ENCODE assay signal across 19 cellular contexts in the genomic region with DNA sequence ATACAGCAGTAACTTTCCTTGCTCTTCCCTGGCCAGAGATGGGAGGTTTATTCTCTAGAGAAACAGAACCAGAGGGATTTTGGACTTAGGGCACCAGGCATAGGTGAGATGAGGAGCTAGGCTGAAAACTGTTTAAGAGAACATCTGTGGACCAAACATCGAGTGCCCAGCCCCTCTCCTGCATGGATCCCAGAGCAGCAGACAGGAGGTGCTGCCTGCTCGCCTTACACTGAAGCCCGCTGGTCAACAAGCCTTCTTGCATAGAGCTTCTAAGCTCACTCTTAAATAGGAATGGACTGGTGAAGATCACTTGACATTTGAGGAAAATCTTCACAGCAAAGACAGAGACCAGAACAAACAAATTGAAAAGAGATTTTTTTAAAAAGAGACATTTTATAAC. TPM values are rescaled to one million over a fixed set of nuclear protein-coding genes. Genes with fewer than 3 reads are reported as not detected.
DNase-seq lines count a peak whose midpoint lies in the region; ATAC-seq, FAIRE-seq and TF ChIP-seq lines count a peak whose summit lies in the region.
"Had no signal": no experiment of that assay in that cellular context is flagged by ENCODE, and none has a peak within 500 bp of the region (broad histone marks: within the 10 kb centered on the region; RNA-seq: fewer than 3 reads in every experiment).

No MANE protein-coding gene starts in this region.

- peaks cover 44% of the 10 kb centered on the region for H3K36me3 Mint-ChIP-seq in natural killer cell
- H3K36me3 Mint-ChIP-seq in natural killer cell treated with Interleukin-12 subunit alpha and Interleukin-12 subunit beta and Interleukin-15 and Interleukin-18, amount 100 ng/mL, for 72 hours = peaks cover 31% of the 10 kb centered on the region

- H3K27ac ChIP-seq in PC-3 (ENCODE audit: low read length) = no peak overlapping the region
- H3K27ac ChIP-seq in H1 (ENCODE audit: low read depth, low read length) = no peak overlapping the region
- H3K27ac ChIP-seq: C4-2B had no signal

- no peak overlapping the region for H3K14ac ChIP-seq in H1 (ENCODE audit: insufficient read length)

- no peak for FAIRE-seq in H1 (lab: Jason Lieb, UNC)
- FAIRE-seq: RCC 7860 had no signal

- no peaks in the 10 kb centered on the region; the same call in 1 of the 2 replicates for H3K9me2 ChIP-seq in PC-3 (replicated peaks; ENCODE audit: low read length)

- no peak overlapping the region for H3K4ac ChIP-seq in H1 (replicated peaks; ENCODE audit: insufficient read length, low read depth, low read length)

- no peak overlapping the region for H3K4me3 Mint-ChIP-seq in natural killer cell
- H3K4me3 Mint-ChIP-seq in natural killer cell treated with Interleukin-12 subunit alpha and Interleukin-12 subunit beta and Interleukin-15 and Interleukin-18, amount 100 ng/mL, for 72 hours = no peak overlapping the region

- no peak overlapping the region for H2AK5ac ChIP-seq in H1 (ENCODE audit: low read depth, low read length)

- H4K8ac ChIP-seq in H1 (ENCODE audit: extremely low read depth, insufficient read depth, low read length) = no peak overlapping the region

- H3K18ac ChIP-seq in H1 (ENCODE audit: extremely low read depth, low read length) = no peak overlapping the region

- no peak overlapping the region; the same call in 1 of the 2 replicates for H2AFZ ChIP-seq in PC-3 (ENCODE audit: low read length)
- 0 out of 2 replicates have a peak overlapping the region, but pooled peaks have one; percentile 22 for H2AFZ ChIP-seq in H1 (ENCODE audit: low read length)

- no peak overlapping the region for H3K56ac ChIP-seq in H1 (replicated peaks; ENCODE audit: insufficient read length, low read depth, low read length)

- H4K20me1 ChIP-seq in PC-3 (ENCODE audit: low read length) (no peaks in the 10 kb centered on the region), H1 (replicated peaks in 1 of 2; ENCODE audit: control insufficient read depth in 1 of 2, insufficient read depth in 2 of 2, low read length in 2 of 2) (no peaks in the 10 kb centered on the region)

- H2BK5ac ChIP-seq in H1 (ENCODE audit: low read depth, low read length) = no peak overlapping the region

- no peaks in the 10 kb centered on the region for H3K9me3 Mint-ChIP-seq in natural killer cell
- H3K9me3 Mint-ChIP-seq in natural killer cell treated with Interleukin-12 subunit alpha and Interleukin-12 subunit beta and Interleukin-15 and Interleukin-18, amount 100 ng/mL, for 72 hours = no peaks in the 10 kb centered on the region

- no peak overlapping the region for H4K91ac ChIP-seq in H1 (replicated peaks; ENCODE audit: insufficient read length, low read length)

- no peaks in the 10 kb centered on the region for H3K27me3 ChIP-seq in PC-3 (ENCODE audit: low read length)
- H3K27me3 ChIP-seq in H1 (replicated peaks in 1 of 4; ENCODE audit: control insufficient read depth in 3 of 4, extremely low read depth in 1 of 4, insufficient read depth in 3 of 4, low read length in 3 of 4) = no peaks in the 10 kb centered on the region

- no peaks in the 10 kb centered on the region for H3K36me3 ChIP-seq in PC-3 (ENCODE audit: low read depth, low read length)
- H3K36me3 ChIP-seq in H1 (ENCODE audit: control insufficient read depth in 2 of 4, insufficient read depth in 4 of 4, low read length in 3 of 4) = no peaks in the 10 kb centered on the region

- peak; percentile 20 to 42; a peak in 2 of 4 replicates for TF ChIP-seq RAD21 in H1 (IDR thresholded peaks at IDR 0.05 in 1 of 2, conservative IDR thresholded peaks at IDR 0.05 in 1 of 2; ENCODE audit: low read depth in 2 of 2, low read length in 2 of 2)

- H3K9me3 ChIP-seq in PC-3 (ENCODE audit: low read length) (no peaks in the 10 kb centered on the region), H1 (ENCODE audit: insufficient read depth in 2 of 2, low read depth in 1 of 2, low read length in 1 of 2) (no peaks in the 10 kb centered on the region)

- H3F3A ChIP-seq in PC-3 (ENCODE audit: low read length, unreplicated experiment) = no peaks in the 10 kb centered on the region

- TF ChIP-seq CTCF in natural killer cell (IDR thresholded peaks at IDR 0.05) (no peak), PC-3 (conservative IDR thresholded peaks at IDR 0.05; ENCODE audit: low read depth, low read length) (no peak), H1 (IDR thresholded peaks at IDR 0.05; ENCODE audit: control extremely low read depth in 1 of 3, insufficient read depth in 1 of 3, low read depth in 1 of 3, low read length in 3 of 3) (peak; percentile 20 to 34 (median 21); a peak in 3 of 4 replicates)

- H3K79me2 ChIP-seq in PC-3 (ENCODE audit: low read length) (no peaks in the 10 kb centered on the region), H1 (ENCODE audit: control insufficient read depth in 1 of 2, insufficient read depth in 2 of 2, low read length in 2 of 2) (no peaks in the 10 kb centered on the region)

- ATAC-seq in natural killer cell (no peak), PC-3 (peak; percentile 26), GM18520 (IDR thresholded peaks at IDR 0.05; ENCODE audit: unreplicated experiment) (no peak), Right ventricle myocardium superior (ENCODE audit: poor library complexity) (no peak), GM21825 (IDR thresholded peaks at IDR 0.05; ENCODE audit: unreplicated experiment) (no peak)
- no peak for ATAC-seq in natural killer cell treated with Interleukin-12 subunit alpha and Interleukin-12 subunit beta and Interleukin-15 and Interleukin-18, amount 100 ng/mL, for 72 hours

- no peaks in the 10 kb centered on the region for H3K23me2 ChIP-seq in H1 (ENCODE audit: low read depth, low read length)

- H3K23ac ChIP-seq in H1 (ENCODE audit: insufficient read length) = no peak overlapping the region

- no peak overlapping the region for H3K4me3 ChIP-seq in PC-3 (ENCODE audit: low read length)
- no peak overlapping the region for H3K4me3 ChIP-seq in H1 (ENCODE audit: extremely low read depth in 1 of 4, insufficient read depth in 2 of 4, low read depth in 3 of 4, low read length in 4 of 4)

- no peak overlapping the region for H2BK20ac ChIP-seq in H1 (ENCODE audit: low read length)

- no peak overlapping the region for H2BK12ac ChIP-seq in H1 (ENCODE audit: low read depth, low read length)

- DNase-seq in natural killer cell (no peak), PC-3 (no peak), H1 (ENCODE audit: low read depth in 1 of 2, low spot score in 2 of 2) (no peak), Right ventricle myocardium superior (no peak), HUDEP-2 (lab: John Stamatoyannopoulos, UW; ENCODE audit: unreplicated experiment in 76 of 76) (no peak)
- no peak for DNase-seq in natural killer cell treated with Interleukin-12 subunit alpha and Interleukin-12 subunit beta and Interleukin-15 and Interleukin-18, amount 100 ng/mL, for 72 hours (ENCODE audit: low spot score)
- DNase-seq: DMS153, EL, NCI-H1048, NCI-H146, NCI-H2081, NCI-H510A, SHP77 had no signal

- H3K9ac ChIP-seq in PC-3 (ENCODE audit: low read length) (no peak overlapping the region), H1 (replicated peaks in 1 of 4; ENCODE audit: extremely low read depth in 1 of 4, low read depth in 3 of 4, low read length in 3 of 4) (no peak overlapping the region)

- TF ChIP-seq POLR2A in H1 (IDR thresholded peaks at IDR 0.05; ENCODE audit: control extremely low read depth in 1 of 2, low read depth in 2 of 2, low read length in 2 of 2) = no peak

- CTCF ChIA-PET in PC-3 (lab: Charles Lee) (interaction anchor here (1.1 kb wide), 1 partner anchor 61 kb away, joined by 7 read pairs; no protein-coding TSS in a partner anchor), H1 (lab: Charles Lee; ENCODE audit: partially characterized antibody) (interaction anchor here (1.0 to 2.9 kb wide), 5 partner anchors 9 to 226 kb away, joined by 3 to 12 read pairs (median 4); partner anchors contain the start of genes DTX3L and PARP9)

- WGBS in H1 (ENCODE audit: extremely low coverage in 1 of 2, insufficient coverage in 1 of 2, insufficient read length in 1 of 2, insufficient replicate concordance in 2 of 2, low coverage in 1 of 2, low lambda C conversion rate in 2 of 2, missing lambda C conversion rate in 1 of 2), 2 experiments = 70% methylated on average over 3 of the region's 3 CpGs; no CpG with 5 or more reads in 1 of the 2 experiments

- intact Hi-C loops in natural killer cell (cut with micrococcal nuclease) = no loop called here
- intact Hi-C loops in PC-3 (cut with micrococcal nuclease) = no loop called here
- intact Hi-C loops in Right ventricle myocardium superior (cut with DNase I) = no loop called here

- H3K27me3 Mint-ChIP-seq in natural killer cell (ENCODE audit: low read depth in 2 of 2) = no peaks in the 10 kb centered on the region
- no peaks in the 10 kb centered on the region for H3K27me3 Mint-ChIP-seq in natural killer cell treated with Interleukin-12 subunit alpha and Interleukin-12 subunit beta and Interleukin-15 and Interleukin-18, amount 100 ng/mL, for 72 hours

- BruUV-seq in PC-3 (replicated peaks; lab: Mats Ljungman, UMichigan) = no TSS peak

- POLR2A ChIA-PET in PC-3 (lab: Charles Lee; ENCODE audit: unreplicated experiment) (no interaction called here), H1 (lab: Charles Lee; ENCODE audit: partially characterized antibody) (no interaction called here)

- H4K5ac ChIP-seq in H1 (ENCODE audit: insufficient read length, low read depth, low read length) = no peak overlapping the region

- no peaks in the 10 kb centered on the region for H3K79me1 ChIP-seq in H1 (ENCODE audit: low read depth, low read length)

- peaks cover 17 to 28% of the 10 kb centered on the region in 2 donors for H3K4me1 Mint-ChIP-seq in natural killer cell
- peaks cover 15 to 20% of the 10 kb centered on the region in 2 donors for H3K4me1 Mint-ChIP-seq in natural killer cell treated with Interleukin-12 subunit alpha and Interleukin-12 subunit beta and Interleukin-15 and Interleukin-18, amount 100 ng/mL, for 72 hours (ENCODE audit: low read depth in 2 of 2)

- H3K4me2 ChIP-seq in PC-3 (ENCODE audit: low read length) (peak overlapping the region; percentile 50; the same call in 1 of the 2 replicates), H1 (ENCODE audit: insufficient read depth in 1 of 2, low read depth in 2 of 2, low read length in 2 of 2) (no peak overlapping the region)

- peak overlapping the region; percentile 34 to 65 for H3K27ac Mint-ChIP-seq in natural killer cell
- peak overlapping the region in 1 of 2 donors; percentile 44 for H3K27ac Mint-ChIP-seq in natural killer cell treated with Interleukin-12 subunit alpha and Interleukin-12 subunit beta and Interleukin-15 and Interleukin-18, amount 100 ng/mL, for 72 hours

- no peak for TF ChIP-seq EP300 in H1 (IDR thresholded peaks at IDR 0.05; ENCODE audit: borderline replicate concordance in 1 of 2, low read depth in 2 of 2, low read length in 2 of 2)

- H3K4me1 ChIP-seq in PC-3 (ENCODE audit: insufficient read depth, low read length) = peaks cover 12% of the 10 kb centered on the region
- H3K4me1 ChIP-seq in H1 (replicated peaks in 1 of 4; ENCODE audit: control insufficient read depth in 3 of 4, insufficient read depth in 4 of 4, low read length in 3 of 4) = peaks cover 0 to 5% (median 3%) of the 10 kb centered on the region in 4 experiments; a peak in 2 of 7 replicates

- no peak overlapping the region for H2BK15ac ChIP-seq in H1 (ENCODE audit: low read length)

- H2BK120ac ChIP-seq in H1 (replicated peaks; ENCODE audit: low read depth, low read length) = no peak overlapping the region

RNA-seq across cellular contexts. Expression of gene PARP15, which starts 41.2 kb away (rescaled TPM):
- total RNA-seq in natural killer cell (100 to 1,000 TPM; 164 to 199 (median 198) TPM), PC-3 (2014; rRNA removed) (not detected in 2 replicates), Right ventricle myocardium superior (0.40 TPM)
- total RNA-seq in natural killer cell treated with Interleukin-12 subunit alpha and Interleukin-12 subunit beta and Interleukin-15 and Interleukin-18, amount 100 ng/mL, for 72 hours = 10 to 100 TPM; 49.6 to 72.9 TPM
- 0.21 and 0.37 TPM in 2 replicates for total RNA-seq in H1 (2021; fragmentation: NEBNext Ultra II Directional; extraction: Animal tissue kit (Norgen Biotek cat#: 25700))
- 0.33 and 0.45 TPM in 2 replicates for polyA plus RNA-seq in H1 (2011; rRNA removed)
- 0.37 TPM for polyA plus RNA-seq in H1 (2011; cell fraction: cytosol; rRNA removed)
- polyA plus RNA-seq in H1 (2011; cell fraction: nucleus; rRNA removed) = 0.23 TPM
- polyA plus RNA-seq in H1 (2012, experiment 1 of 2) = 0.20 to 0.32 TPM (median 0.27 TPM) in 4 replicates
- not detected for polyA plus RNA-seq in H1 (2012, experiment 2 of 2)
- 0.55 TPM for polyA plus RNA-seq in H1 (2013, experiment 1 of 2)
- polyA plus RNA-seq in H1 (2013, experiment 2 of 2) = 0.46 TPM
- 0.27 and 0.38 TPM in 2 replicates for polyA minus RNA-seq in H1 (2011; rRNA and poly(A)+ RNA removed)
- polyA minus RNA-seq in H1 (2011; cell fraction: cytosol; rRNA and poly(A)+ RNA removed) = 0.22 TPM
- 0.90 TPM for polyA minus RNA-seq in H1 (2011; cell fraction: nucleus; rRNA and poly(A)+ RNA removed)
- total RNA-seq: A673, MCF 10A had no signal

RNA-seq across cellular contexts. Expression of gene DTX3L, which starts 54.5 kb away (rescaled TPM):
- total RNA-seq in natural killer cell (10 to 100 TPM; 40.8 to 61.0 (median 51.8) TPM), PC-3 (2014; rRNA removed) (11.1 and 11.9 TPM in 2 replicates), Right ventricle myocardium superior (10.2 TPM)
- total RNA-seq in natural killer cell treated with Interleukin-12 subunit alpha and Interleukin-12 subunit beta and Interleukin-15 and Interleukin-18, amount 100 ng/mL, for 72 hours = 100 to 1,000 TPM in 1 of 2 donors, 10 to 100 TPM in 1; 56.4 to 110 TPM
- total RNA-seq in H1 (2021; fragmentation: NEBNext Ultra II Directional; extraction: Animal tissue kit (Norgen Biotek cat#: 25700)) = 8.4 and 11.3 TPM in 2 replicates
- 1.7 and 1.9 TPM in 2 replicates for polyA plus RNA-seq in H1 (2011; rRNA removed)
- 2.1 TPM for polyA plus RNA-seq in H1 (2011; cell fraction: cytosol; rRNA removed)
- polyA plus RNA-seq in H1 (2011; cell fraction: nucleus; rRNA removed) = 0.94 TPM
- polyA plus RNA-seq in H1 (2012, experiment 1 of 2) = 3.3 to 4.2 TPM (median 3.7 TPM) in 4 replicates
- polyA plus RNA-seq in H1 (2012, experiment 2 of 2) = 0.38 TPM
- polyA plus RNA-seq in H1 (2013, experiment 1 of 2) = 4.3 TPM
- polyA plus RNA-seq in H1 (2013, experiment 2 of 2) = 4.1 TPM
- polyA minus RNA-seq in H1 (2011; rRNA and poly(A)+ RNA removed) = 3.3 and 5.2 TPM in 2 replicates
- polyA minus RNA-seq in H1 (2011; cell fraction: cytosol; rRNA and poly(A)+ RNA removed) = 4.4 TPM
- 2.2 TPM for polyA minus RNA-seq in H1 (2011; cell fraction: nucleus; rRNA and poly(A)+ RNA removed)

RNA-seq across cellular contexts. Expression of gene PARP9, which starts 54.5 kb away (rescaled TPM):
- total RNA-seq in natural killer cell (10 to 100 TPM; 23.8 to 41.1 (median 38.5) TPM), PC-3 (2014; rRNA removed) (13.8 and 14.8 TPM in 2 replicates), Right ventricle myocardium superior (10.0 TPM)
- total RNA-seq in natural killer cell treated with Interleukin-12 subunit alpha and Interleukin-12 subunit beta and Interleukin-15 and Interleukin-18, amount 100 ng/mL, for 72 hours = 10 to 100 TPM; 45.5 to 61.7 TPM
- total RNA-seq in H1 (2021; fragmentation: NEBNext Ultra II Directional; extraction: Animal tissue kit (Norgen Biotek cat#: 25700)) = 3.4 and 3.7 TPM in 2 replicates
- polyA plus RNA-seq in H1 (2011; rRNA removed) = 1.9 and 4.5 TPM in 2 replicates
- polyA plus RNA-seq in H1 (2011; cell fraction: cytosol; rRNA removed) = 3.0 TPM
- 1.8 TPM for polyA plus RNA-seq in H1 (2011; cell fraction: nucleus; rRNA removed)
- polyA plus RNA-seq in H1 (2012, experiment 1 of 2) = 2.6 to 4.0 TPM (median 3.0 TPM) in 4 replicates
- 0.42 TPM for polyA plus RNA-seq in H1 (2012, experiment 2 of 2)
- 4.8 TPM for polyA plus RNA-seq in H1 (2013, experiment 1 of 2)
- 4.7 TPM for polyA plus RNA-seq in H1 (2013, experiment 2 of 2)
- polyA minus RNA-seq in H1 (2011; rRNA and poly(A)+ RNA removed) = 2.4 and 5.0 TPM in 2 replicates
- polyA minus RNA-seq in H1 (2011; cell fraction: cytosol; rRNA and poly(A)+ RNA removed) = 1.5 TPM
- 1.4 TPM for polyA minus RNA-seq in H1 (2011; cell fraction: nucleus; rRNA and poly(A)+ RNA removed)

Comparison
In these comparisons a context has a peak if more than half of its experiments do, and no peak if none do; other contexts are left out.
1. CTCF ChIP-seq: peak in H1 (3 of 3); none in natural killer cell (single experiment) and PC-3 (single experiment).
2. RNA of gene PARP15, which starts 41.2 kb away (total RNA-seq): 164 to 199 TPM in natural killer cell and 49.6 to 72.9 TPM in natural killer cell treated with Interleukin-12 subunit alpha and Interleukin-12 subunit beta and Interleukin-15 and Interleukin-18, amount 100 ng/mL, for 72 hours; 0.40 TPM in Right ventricle myocardium superior (single experiment), 0.21 to 0.37 TPM in H1 and not detected in PC-3; every median in the first group is over 10 times any median in the second.